ENCODE assay signal across 32 cellular contexts in genomic region chr1:119492763-119493162, GRCh38. TPM values are rescaled to one million over a fixed set of nuclear protein-coding genes. Genes with fewer than 3 reads are reported as not detected.
"Had no signal": no experiment of that assay in that cellular context is flagged by ENCODE, and none has a peak within 500 bp of the region (broad histone marks: within the 10 kb centered on the region; RNA-seq: fewer than 3 reads in every experiment).

No MANE protein-coding gene starts in this region.

- DNase-seq: activated CD4-positive, alpha-beta memory T cell treated with anti-CD3 and anti-CD28 coated beads, Interleukin-2, amount 10 ng/mL, durations not matched to agents 7 days and 5 days; activated CD4-positive, alpha-beta T cell treated with anti-CD3 and anti-CD28 coated beads for 1 hour; activated CD4-positive, alpha-beta T cell treated with anti-CD3 and anti-CD28 coated beads for 4 hours; activated CD4-positive, alpha-beta T cell treated with anti-CD3 and anti-CD28 coated beads, Interleukin-2, amount 10 ng/mL, durations not matched to agents 7 days and 5 days; activated CD4-positive, alpha-beta T cell treated with anti-CD3 and anti-CD28 coated beads, Interleukin-2, amount 50 U/mL, for 4 hours; activated CD8-positive, alpha-beta memory T cell treated with anti-CD3 and anti-CD28 coated beads, Interleukin-2, amount 50 U/mL, for 48 hours; activated gamma-delta T cell; activated naive CD4-positive, alpha-beta T cell; activated naive CD4-positive, alpha-beta T cell treated with anti-CD3 and anti-CD28 coated beads, Interleukin-2, amount 10 ng/mL, durations not matched to agents 7 days and 5 days; activated naive CD8-positive, alpha-beta T cell treated with anti-CD3 and anti-CD28 coated beads, Interleukin-2, amount 10 ng/mL, durations not matched to agents 7 days and 5 days; activated T-cell treated with anti-CD3 and anti-CD28 coated beads for 4 hours; activated T-cell treated with anti-CD3 and anti-CD28 coated beads, Interleukin-2, amount 50 U/mL, for 24 hours; activated T-cell treated with anti-CD3 and anti-CD28 coated beads, Interleukin-2, amount 50 U/mL, for 72 hours; amniotic stem cell; anterior cingulate cortex; brain microvascular endothelial cell; caudate nucleus; dorsolateral prefrontal cortex; effector memory CD4-positive, alpha-beta T cell; endodermal cell; foreskin keratinocyte; gastrocnemius medialis; glutamatergic neuron; heart left ventricle; T-helper 2 cell had no signal

- H3K4me1 ChIP-seq: foreskin keratinocyte, gastrocnemius medialis, heart left ventricle had no signal

- H3K27me3 ChIP-seq: brain microvascular endothelial cell, dorsolateral prefrontal cortex, gastrocnemius medialis, heart left ventricle had no signal

- H3K9me3 ChIP-seq: gastrocnemius medialis had no signal

- ATAC-seq: activated naive CD4-positive, alpha-beta T cell treated with anti-CD3 and anti-CD28 coated beads, Interleukin-2, amount 50 U/mL, for 72 hours; activated T-cell treated with anti-CD3 and anti-CD28 coated beads, Interleukin-2, amount 50 U/mL, for 72 hours; esophagus mucosa; foreskin keratinocyte; gastrocnemius medialis; heart left ventricle; WTC11 had no signal

- H3K27ac ChIP-seq: brain microvascular endothelial cell, dorsolateral prefrontal cortex, foreskin keratinocyte, gastrocnemius medialis, heart left ventricle, VCaP had no signal

- H3K36me3 ChIP-seq: brain microvascular endothelial cell, gastrocnemius medialis, heart left ventricle had no signal

- H3K4me3 ChIP-seq: dorsolateral prefrontal cortex, gastrocnemius medialis, heart left ventricle had no signal

RNA-seq across cellular contexts. Expression of gene HSD3B1, which starts 14.2 kb away (rescaled TPM):
- total RNA-seq: activated CD4-positive, alpha-beta memory T cell treated with anti-CD3 and anti-CD28 coated beads, Interleukin-2, amount 10 ng/mL, durations not matched to agents 7 days and 5 days; activated CD4-positive, alpha-beta T cell treated with anti-CD3 and anti-CD28 coated beads, Interleukin-2, amount 10 ng/mL, durations not matched to agents 7 days and 5 days; activated naive CD4-positive, alpha-beta T cell treated with anti-CD3 and anti-CD28 coated beads, Interleukin-2, amount 50 U/mL, for 72 hours; activated naive CD8-positive, alpha-beta T cell treated with anti-CD3 and anti-CD28 coated beads, Interleukin-2, amount 10 ng/mL, durations not matched to agents 7 days and 5 days; activated T-cell treated with anti-CD3 and anti-CD28 coated beads, Interleukin-2, amount 50 U/mL, for 72 hours; chondrocyte; dorsolateral prefrontal cortex; endodermal cell; epithelial cell of proximal tubule; esophagus mucosa; foreskin keratinocyte; gastrocnemius medialis; heart left ventricle; T-helper 1 cell treated with Interleukin-12 subunit alpha and Interleukin-12 subunit beta and Interleukin-4 antibody, amounts not matched to agents 30 ng/mL and 1 ng/mL, for 36 hours; WTC11 had no signal
